Comparison of ENCODE assay signal across 8 cellular contexts in the genomic region with DNA sequence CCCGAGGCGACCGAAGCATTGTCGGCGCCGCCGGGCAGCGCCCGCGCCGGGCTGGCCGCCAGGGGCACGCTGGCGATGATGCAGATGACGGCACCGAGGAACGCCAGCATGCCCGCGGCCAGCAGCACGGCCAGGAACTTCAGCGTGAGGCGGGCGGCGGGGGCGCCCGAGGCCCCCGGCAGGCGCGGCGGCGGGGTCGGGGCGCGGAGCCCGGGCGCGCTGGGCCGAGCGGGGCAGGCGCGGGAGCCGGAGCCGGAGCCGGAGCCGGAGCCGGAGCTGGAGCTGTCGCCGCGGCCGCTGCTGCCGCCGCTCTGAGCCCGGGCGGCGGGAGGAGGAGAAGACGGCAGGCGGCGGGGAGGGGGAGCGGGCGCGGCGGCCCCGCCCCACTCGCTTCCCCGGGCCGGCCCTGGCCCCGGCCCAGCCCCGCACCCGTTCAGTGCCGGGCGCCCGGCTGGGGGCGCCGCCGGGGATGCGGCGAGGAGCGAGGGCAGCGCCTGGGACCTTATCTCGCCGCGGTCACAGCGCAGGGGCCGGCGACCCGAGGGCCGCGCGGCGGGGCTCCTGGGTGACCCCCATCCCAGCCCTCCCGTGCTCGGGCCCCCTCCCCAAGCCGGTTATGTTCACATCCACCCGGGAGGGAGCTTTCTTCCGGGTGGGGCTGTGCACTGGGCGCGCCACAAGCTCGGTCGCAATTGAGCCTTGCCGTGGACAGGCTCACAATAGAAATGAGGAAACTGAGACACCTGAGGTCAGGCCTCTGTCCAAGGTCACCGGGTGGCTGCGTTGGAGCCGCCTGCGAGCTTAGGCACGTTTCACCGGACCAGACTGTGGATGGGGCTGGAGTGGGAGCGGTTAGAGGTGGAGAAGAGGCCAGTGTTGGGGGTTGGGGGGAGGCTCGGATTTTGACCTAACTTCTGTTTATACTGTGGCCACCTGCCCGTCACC. TPM values are rescaled to one million over a fixed set of nuclear protein-coding genes. Genes with fewer than 3 reads are reported as not detected.
DNase-seq lines count a peak whose midpoint lies in the region; ATAC-seq and TF ChIP-seq lines count a peak whose summit lies in the region.

NPTXR (minus strand) TSS at position 313 of the 945 bp plus-strand sequence.

- H3K27me3 Mint-ChIP-seq in activated CD4-positive, alpha-beta T cell treated with anti-CD3 and anti-CD28 coated beads, Interleukin-2, amount 10 ng/mL, durations not matched to agents 24 days and 14 days, result peaks cover 64% of the 10 kb centered on the region
- peaks cover 59% of the 10 kb centered on the region for H3K27me3 Mint-ChIP-seq in stimulated activated naive CD8-positive, alpha-beta T cell treated with anti-CD3 and anti-CD28 coated beads, Interleukin-15, amount 100 ng/mL, for 72 hours

- no peaks in the 10 kb centered on the region for H3K36me3 Mint-ChIP-seq in activated CD4-positive, alpha-beta T cell treated with anti-CD3 and anti-CD28 coated beads, Interleukin-2, amount 10 ng/mL, durations not matched to agents 24 days and 14 days (ENCODE audit: low read depth)

- peak within 1 kb of the TSS; percentile 31 for H3K27ac ChIP-seq in effector memory CD4-positive, alpha-beta T cell (ENCODE audit: insufficient read depth, low read length, poor library complexity, severe bottlenecking)
- H3K27ac ChIP-seq in lung (ENCODE audit: low read depth in 1 of 2, low read length in 1 of 2), result peak within 1 kb of the TSS; percentile 29 to 75

- ATAC-seq in lung (ENCODE audit: insufficient read depth, low FRiP score), result no peak
- peak; percentile 64 for ATAC-seq in stimulated activated naive CD8-positive, alpha-beta T cell treated with anti-CD3 and anti-CD28 coated beads, Interleukin-15, amount 100 ng/mL, for 72 hours

- TF ChIP-seq CTCF in lung (IDR thresholded peaks at IDR 0.05; ENCODE audit: control extremely low read depth, extremely low read depth), result no peak

- no peaks in the 10 kb centered on the region for H3K9me3 ChIP-seq in effector memory CD4-positive, alpha-beta T cell (ENCODE audit: control insufficient read depth, low read length)
- H3K9me3 ChIP-seq in lung (ENCODE audit: control insufficient read depth in 2 of 2, insufficient read depth in 1 of 2, low read length in 1 of 2), result no peaks in the 10 kb centered on the region

- 2% methylated on average over 65 to 109 of the region's 109 CpGs for WGBS in lung, 2 donors

- no peaks in the 10 kb centered on the region for H3K36me3 ChIP-seq in effector memory CD4-positive, alpha-beta T cell (ENCODE audit: control insufficient read depth, insufficient read depth, low read length)
- no peaks in the 10 kb centered on the region for H3K36me3 ChIP-seq in lung (ENCODE audit: control insufficient read depth in 2 of 2, insufficient read depth in 2 of 2, low read length in 2 of 2)

- peak within 1 kb of the TSS; percentile 49 for H3K4me3 ChIP-seq in effector memory CD4-positive, alpha-beta T cell (ENCODE audit: insufficient read depth, low read depth, low read length, poor library complexity, severe bottlenecking)
- peak within 1 kb of the TSS; percentile 35 for H3K4me3 ChIP-seq in lung

- H3K9me3 Mint-ChIP-seq in activated CD4-positive, alpha-beta T cell treated with anti-CD3 and anti-CD28 coated beads, Interleukin-2, amount 10 ng/mL, durations not matched to agents 24 days and 14 days, result no peaks in the 10 kb centered on the region
- H3K9me3 Mint-ChIP-seq in stimulated activated naive CD8-positive, alpha-beta T cell treated with anti-CD3 and anti-CD28 coated beads, Interleukin-15, amount 100 ng/mL, for 72 hours, result no peaks in the 10 kb centered on the region

- DNase-seq in DMS53 (lab: John Stamatoyannopoulos, UW) (peak; percentile 81), NCI-H1105 treated with DMSO at 0.1 percent for 48 hours (lab: John Stamatoyannopoulos, UW) (peak; percentile 42), lung (ENCODE audit: low spot score) (no peak), NCI-H187 (lab: John Stamatoyannopoulos, UW) (no peak), HCEC 1CT (no peak)
- DNase-seq in activated CD4-positive, alpha-beta T cell treated with anti-CD3 and anti-CD28 coated beads, Interleukin-2, amount 10 ng/mL, durations not matched to agents 24 days and 14 days, result peak; percentile 75
- DNase-seq in effector memory CD4-positive, alpha-beta T cell, result peak; percentile 6 to 9 (median 9)
- DNase-seq in stimulated activated naive CD8-positive, alpha-beta T cell treated with anti-CD3 and anti-CD28 coated beads, Interleukin-15, amount 100 ng/mL, for 72 hours, result peak in 1 of 2 donors; percentile 49

- H3K27ac Mint-ChIP-seq in activated CD4-positive, alpha-beta T cell treated with anti-CD3 and anti-CD28 coated beads, Interleukin-2, amount 10 ng/mL, durations not matched to agents 24 days and 14 days, result peak within 1 kb of the TSS; percentile 52
- peak within 1 kb of the TSS in 1 of 2 donors; percentile 87 for H3K27ac Mint-ChIP-seq in stimulated activated naive CD8-positive, alpha-beta T cell treated with anti-CD3 and anti-CD28 coated beads, Interleukin-15, amount 100 ng/mL, for 72 hours

- H3K27me3 ChIP-seq in effector memory CD4-positive, alpha-beta T cell (replicated peaks; ENCODE audit: control insufficient read depth, insufficient read depth, low read length, poor library complexity, severe bottlenecking), result no peaks in the 10 kb centered on the region
- no peaks in the 10 kb centered on the region for H3K27me3 ChIP-seq in lung (ENCODE audit: control insufficient read depth, insufficient read depth)

- peaks cover 8% of the 10 kb centered on the region for H3K4me1 Mint-ChIP-seq in activated CD4-positive, alpha-beta T cell treated with anti-CD3 and anti-CD28 coated beads, Interleukin-2, amount 10 ng/mL, durations not matched to agents 24 days and 14 days
- peaks cover 32% of the 10 kb centered on the region for H3K4me1 Mint-ChIP-seq in stimulated activated naive CD8-positive, alpha-beta T cell treated with anti-CD3 and anti-CD28 coated beads, Interleukin-15, amount 100 ng/mL, for 72 hours

- H3K4me1 ChIP-seq in effector memory CD4-positive, alpha-beta T cell (ENCODE audit: control insufficient read depth, insufficient read depth, low read length, poor library complexity, severe bottlenecking), result peaks cover 14% of the 10 kb centered on the region
- H3K4me1 ChIP-seq in lung (ENCODE audit: control insufficient read depth in 2 of 2, insufficient read depth in 2 of 2, low read length in 2 of 2), result peaks cover 0 to 7% of the 10 kb centered on the region in 2 donors

- H3K4me3 Mint-ChIP-seq in activated CD4-positive, alpha-beta T cell treated with anti-CD3 and anti-CD28 coated beads, Interleukin-2, amount 10 ng/mL, durations not matched to agents 24 days and 14 days, result peak within 1 kb of the TSS; percentile 76
- peak within 1 kb of the TSS; percentile 78 to 88 for H3K4me3 Mint-ChIP-seq in stimulated activated naive CD8-positive, alpha-beta T cell treated with anti-CD3 and anti-CD28 coated beads, Interleukin-15, amount 100 ng/mL, for 72 hours

- intact Hi-C loops in activated CD4-positive, alpha-beta T cell treated with anti-CD3 and anti-CD28 coated beads, Interleukin-2, amount 10 ng/mL, durations not matched to agents 24 days and 14 days (cut with micrococcal nuclease), result loop anchor here (5.0 kb wide), 1 partner anchor 87 kb away; the partner anchor contains the start of gene SUN2

RNA-seq across cellular contexts. Expression of gene NPTXR, which starts in this region (rescaled TPM):
- total RNA-seq in activated CD4-positive, alpha-beta T cell treated with anti-CD3 and anti-CD28 coated beads, Interleukin-2, amount 10 ng/mL, durations not matched to agents 24 days and 14 days, result 0.98 and 1.0 TPM in 2 replicates
- 1 to 10 TPM; 4.2 to 5.8 TPM for total RNA-seq in lung
- 1 to 10 TPM in 1 of 2 donors, under 1 TPM in 1; 0.98 to 1.5 TPM for polyA plus RNA-seq in lung

Comparison
In these comparisons a context has a peak if more than half of its experiments do, and no peak if none do; other contexts are left out.
1. DNase-seq: peak in DMS53 (single experiment), NCI-H1105 treated with DMSO at 0.1 percent for 48 hours (single experiment), activated CD4-positive, alpha-beta T cell treated with anti-CD3 and anti-CD28 coated beads, Interleukin-2, amount 10 ng/mL, durations not matched to agents 24 days and 14 days (single experiment) and effector memory CD4-positive, alpha-beta T cell (3 of 3); none in lung (single experiment), NCI-H187 (0 of 2) and HCEC 1CT (single experiment).